1 cellular context compared by ENCODE assay signal in genomic region chr16:22195695-22196558, GRCh38.
TF ChIP-seq lines count a peak whose summit lies in the region.

No MANE protein-coding gene starts in this region.

TF ChIP-seq in HepG2, 621 proteins besides CTCF, POLR2A, EP300 and RAD21 (continued from another document and continues in another):
- TF ChIP-seq SNAPC4 (CRISPR knock-in tag; IDR thresholded peaks at IDR 0.05) (no peak), ERF (CRISPR knock-in tag; IDR thresholded peaks at IDR 0.05) (peak; percentile 96), ELF1 (CRISPR knock-in tag; IDR thresholded peaks at IDR 0.05) (peak; percentile 43; the same call in 1 of the 2 replicates), ZBTB1 (CRISPR knock-in tag; IDR thresholded peaks at IDR 0.05; ENCODE audit: borderline replicate concordance) (no peak), ZNF563 (CRISPR knock-in tag; IDR thresholded peaks at IDR 0.05) (no peak), TCF7 (IDR thresholded peaks at IDR 0.05; ENCODE audit: low read depth) (no peak), MLXIP (CRISPR knock-in tag; IDR thresholded peaks at IDR 0.05; ENCODE audit: borderline replicate concordance) (no peak), MLX (CRISPR knock-in tag; IDR thresholded peaks at IDR 0.05) (peak; percentile 64; the same call in 1 of the 2 replicates), GZF1 (CRISPR knock-in tag; IDR thresholded peaks at IDR 0.05) (no peak), SAFB2 (CRISPR knock-in tag; IDR thresholded peaks at IDR 0.05; ENCODE audit: borderline replicate concordance, low read depth) (peak; percentile 78; the same call in 1 of the 2 replicates), ZFP1 (CRISPR knock-in tag; IDR thresholded peaks at IDR 0.05) (peak; percentile 95), ARHGAP35 (CRISPR knock-in tag; IDR thresholded peaks at IDR 0.05; ENCODE audit: borderline replicate concordance) (peak; percentile 68; the same call in 1 of the 2 replicates), TFDP2 (CRISPR knock-in tag; IDR thresholded peaks at IDR 0.05) (peak; percentile 70), ZNF773 (CRISPR knock-in tag; IDR thresholded peaks at IDR 0.05; ENCODE audit: borderline replicate concordance) (no peak; the same call in 1 of the 2 replicates), PATZ1 (CRISPR knock-in tag; IDR thresholded peaks at IDR 0.05) (peak; percentile 67), SUZ12 (IDR thresholded peaks at IDR 0.05; ENCODE audit: low read depth, low read length) (no peak; the same call in 1 of the 2 replicates), ZNF629 (CRISPR knock-in tag; conservative IDR thresholded peaks at IDR 0.05) (peak; percentile 99), PAX8 (CRISPR knock-in tag; IDR thresholded peaks at IDR 0.05; ENCODE audit: borderline replicate concordance) (no peak), ZNF282 (IDR thresholded peaks at IDR 0.05; ENCODE audit: partially characterized antibody) (no peak), AGO1 (IDR thresholded peaks at IDR 0.05; ENCODE audit: low read depth, low read length, poor library complexity, severe bottlenecking) (no peak), ZNF556 (CRISPR knock-in tag; IDR thresholded peaks at IDR 0.05; ENCODE audit: borderline replicate concordance) (peak; percentile 98; the same call in 1 of the 2 replicates), CREB1 (IDR thresholded peaks at IDR 0.05) (peak; percentile 68), CREB1 (CRISPR knock-in tag; IDR thresholded peaks at IDR 0.05) (no peak), SETDB1 (CRISPR knock-in tag; IDR thresholded peaks at IDR 0.05; ENCODE audit: borderline replicate concordance) (no peak), ZNF549 (CRISPR knock-in tag; IDR thresholded peaks at IDR 0.05) (no peak), NR1H2 (CRISPR knock-in tag; IDR thresholded peaks at IDR 0.05; ENCODE audit: borderline replicate concordance, low read depth) (peak; percentile 70; the same call in 1 of the 2 replicates), ZNF326 (CRISPR knock-in tag; IDR thresholded peaks at IDR 0.05; ENCODE audit: borderline replicate concordance) (no peak), TARDBP (CRISPR knock-in tag; IDR thresholded peaks at IDR 0.05) (peak; percentile 98), PRDM4 (CRISPR knock-in tag; IDR thresholded peaks at IDR 0.05; ENCODE audit: borderline replicate concordance) (0 out of 2 replicates have a peak, but pooled peaks have one; percentile 76), UBTF (CRISPR knock-in tag; IDR thresholded peaks at IDR 0.05) (no peak; the same call in 1 of the 2 replicates), TRAFD1 (CRISPR knock-in tag; IDR thresholded peaks at IDR 0.05; ENCODE audit: borderline replicate concordance) (no peak), GLMP (CRISPR knock-in tag; IDR thresholded peaks at IDR 0.05; ENCODE audit: borderline replicate concordance) (no peak), MATR3 (CRISPR knock-in tag; IDR thresholded peaks at IDR 0.05) (no peak), SNAPC5 (CRISPR knock-in tag; IDR thresholded peaks at IDR 0.05; ENCODE audit: borderline replicate concordance) (no peak), ZNF354B (CRISPR knock-in tag; IDR thresholded peaks at IDR 0.05) (no peak; the same call in 1 of the 2 replicates), NCOA5 (CRISPR knock-in tag; IDR thresholded peaks at IDR 0.05) (no peak), ZNF644 (CRISPR knock-in tag; IDR thresholded peaks at IDR 0.05; ENCODE audit: low read depth) (peak; percentile 17; the same call in 1 of the 2 replicates), ZKSCAN1 (IDR thresholded peaks at IDR 0.05; ENCODE audit: low read length) (peak; percentile 90), SAP130 (CRISPR knock-in tag; IDR thresholded peaks at IDR 0.05; ENCODE audit: low read depth) (peak; percentile 89), FOSL2 (CRISPR knock-in tag; IDR thresholded peaks at IDR 0.05) (peak; percentile 66), KLF12 (CRISPR knock-in tag; IDR thresholded peaks at IDR 0.05; ENCODE audit: borderline replicate concordance) (peak; percentile 99), FOXJ3 (CRISPR knock-in tag; IDR thresholded peaks at IDR 0.05; ENCODE audit: borderline replicate concordance) (no peak), NR2F2 (IDR thresholded peaks at IDR 0.05; ENCODE audit: borderline replicate concordance, low read depth) (no peak)
